In the genomic region with DNA sequence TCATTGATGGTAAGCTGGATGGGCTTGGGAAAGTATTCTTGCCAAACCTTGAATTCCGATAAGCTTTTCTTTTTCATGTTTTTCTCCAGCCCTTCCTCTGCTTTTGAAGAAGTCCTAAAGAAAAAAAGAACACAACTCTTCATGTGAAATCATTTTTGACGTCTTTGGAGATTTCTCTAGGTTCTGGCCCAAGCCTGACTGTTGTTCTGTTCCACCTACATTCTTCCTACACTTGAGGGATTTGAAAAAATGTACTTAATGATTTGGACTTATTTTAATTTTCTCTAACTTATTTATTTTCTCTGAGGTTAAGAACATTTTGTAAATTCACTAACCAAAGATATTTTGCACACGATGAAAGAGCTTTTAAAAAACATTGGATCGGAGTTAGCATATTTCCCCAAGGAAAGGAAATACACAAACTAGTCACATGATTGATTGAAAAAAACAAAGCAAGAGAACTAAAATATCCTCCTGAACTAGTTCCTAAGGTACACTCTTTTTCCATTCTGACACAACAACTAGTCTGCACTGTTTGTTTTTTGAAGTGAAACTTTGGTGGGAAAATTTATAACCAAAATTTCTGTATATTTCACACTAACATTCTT, we compare ENCODE assay signal across 17 cellular contexts.
"Had no signal": no experiment of that assay in that cellular context is flagged by ENCODE, and none has a peak within 500 bp of the region (broad histone marks: within the 10 kb centered on the region; RNA-seq: fewer than 3 reads in every experiment).

No MANE protein-coding gene starts in this region.

- H3K27ac ChIP-seq: heart left ventricle, neural progenitor cell, right atrium auricular region, upper lobe of right lung had no signal

- H3K9ac ChIP-seq: neural progenitor cell had no signal

- H3K4me3 ChIP-seq: heart left ventricle, mucosa of descending colon, neural progenitor cell, prostate gland, right atrium auricular region, upper lobe of right lung had no signal

- H2AFZ ChIP-seq: neural progenitor cell had no signal

- H3K27me3 ChIP-seq: heart left ventricle, neural progenitor cell, right atrium auricular region had no signal

- H3K4me1 ChIP-seq: heart left ventricle, neural progenitor cell, prostate gland, right atrium auricular region, upper lobe of right lung had no signal

- DNase-seq: activated CD4-positive, alpha-beta T cell treated with anti-CD3 and anti-CD28 coated beads, Interleukin-2, amount 10 ng/mL, durations not matched to agents 7 days and 5 days; activated CD8-positive, alpha-beta T cell treated with anti-CD3 and anti-CD28 coated beads, Interleukin-2, amount 10 ng/mL, durations not matched to agents 7 days and 5 days; activated naive CD4-positive, alpha-beta T cell treated with anti-CD3 and anti-CD28 coated beads, Interleukin-2, amount 10 ng/mL, durations not matched to agents 7 days and 5 days; activated naive CD8-positive, alpha-beta T cell treated with anti-CD3 and anti-CD28 coated beads, Interleukin-2, amount 50 U/mL, for 24 hours; activated T-cell treated with anti-CD3 and anti-CD28 coated beads, Interleukin-2, amount 50 U/mL, for 24 hours; dermis blood vessel endothelial cell; effector memory CD4-positive, alpha-beta T cell; heart left ventricle; left ventricle myocardium superior; mucosa of descending colon; naive B cell; stimulated activated CD4-positive, alpha-beta T cell treated with anti-CD3 and anti-CD28 coated beads, Interleukin-2, amount 100 ng/mL, for 24 hours; upper lobe of right lung had no signal

- ATAC-seq: activated CD4-positive, CD25-positive, alpha-beta regulatory T cell treated with anti-CD3 and anti-CD28 coated beads, Interleukin-2, amount 50 U/mL, for 24 hours; activated CD8-positive, alpha-beta T cell treated with anti-CD3 and anti-CD28 coated beads, Interleukin-2, amount 10 ng/mL, durations not matched to agents 7 days and 5 days; activated naive CD8-positive, alpha-beta T cell treated with anti-CD3 and anti-CD28 coated beads, Interleukin-2, amount 50 U/mL, for 24 hours; heart left ventricle; left ventricle myocardium superior; mucosa of descending colon; upper lobe of right lung had no signal

- H3K9me3 ChIP-seq: heart left ventricle, mucosa of descending colon, prostate gland, right atrium auricular region, upper lobe of right lung had no signal

- H3K36me3 ChIP-seq: heart left ventricle, neural progenitor cell, prostate gland, right atrium auricular region, upper lobe of right lung had no signal
